8 cellular contexts compared by ENCODE assay signal in genomic region chr11:65637794-65638317, GRCh38. TPM values are rescaled to one million over a fixed set of nuclear protein-coding genes. Genes with fewer than 3 reads are reported as not detected.
DNase-seq lines count a peak whose midpoint lies in the region; ATAC-seq, FAIRE-seq and TF ChIP-seq lines count a peak whose summit lies in the region.

Gene SIPA1 (plus strand): TSS chr11:65638101. CDS start chr11:65640922, 2,821 bp downstream.

- H3K27ac ChIP-seq in heart right ventricle, result peak within 1 kb of the TSS; percentile 94 to 99 (median 96)

- DNase-seq in COR-L47 (lab: John Stamatoyannopoulos, UW) (peak; percentile 40), KG1 (lab: John Stamatoyannopoulos, UW) (peak; percentile 86), amniotic epithelial cell (ENCODE audit: low read depth) (peak; percentile 89), heart right ventricle (peak; percentile 83 to 85), posterior cingulate gyrus (peak in 9 of 10 donors; percentile 35 to 96 (median 70)), urothelium cell line (ENCODE audit: low spot score) (peak; percentile 92)

- H3K4me1 ChIP-seq in heart right ventricle, result peaks cover 21 to 56% (median 50%) of the 10 kb centered on the region in 9 donors

- no peaks in the 10 kb centered on the region for H3K27me3 ChIP-seq in heart right ventricle

- peak within 1 kb of the TSS; percentile 74 to 90 (median 82) for H3K4me3 ChIP-seq in heart right ventricle

- H3K9me3 ChIP-seq in heart right ventricle, result no peaks in the 10 kb centered on the region

- 4% methylated on average over 42 of the region's 42 CpGs for WGBS in heart right ventricle, 2 donors

- peak; percentile 13 to 68 (median 52) for TF ChIP-seq CTCF in heart right ventricle (IDR thresholded peaks at IDR 0.05)

- peak; percentile 46 for ATAC-seq in GM21360 (IDR thresholded peaks at IDR 0.05; ENCODE audit: unreplicated experiment)
- ATAC-seq in heart right ventricle, result peak; percentile 79 to 87 (median 82)

- no peak for FAIRE-seq in urothelium cell line (lab: Jason Lieb, UNC)

- intact Hi-C loops in T-helper 1 cell treated with Interleukin-12 subunit alpha and Interleukin-12 subunit beta and Interleukin-4 antibody, amounts not matched to agents 30 ng/mL and 1 ng/mL, for 36 hours (cut with micrococcal nuclease), result loop anchor here (1.0 to 2.0 kb wide), 4 partner anchors 23 to 75 kb away; partner anchors contain the start of genes KAT5 and PCNX3
- intact Hi-C loops in heart right ventricle (cut with DNase I), result loop anchor here in 3 of 10 donors (2.0 to 10.0 kb wide), 4 partner anchors 25 to 347 kb away; partner anchors contain the start of genes RELA (in 1 of the 3) and SNX32 (in 1 of the 3)
- intact Hi-C loops in posterior cingulate gyrus (cut with DNase I), result no loop called here

- peaks cover 14 to 70% (median 32%) of the 10 kb centered on the region in 9 donors for H3K36me3 ChIP-seq in heart right ventricle

RNA-seq across cellular contexts. Expression of gene SIPA1, which starts in this region (rescaled TPM):
- total RNA-seq in T-helper 1 cell treated with Interleukin-12 subunit alpha and Interleukin-12 subunit beta and Interleukin-4 antibody, amounts not matched to agents 30 ng/mL and 1 ng/mL, for 36 hours, result 177 and 181 TPM in 2 replicates
- 10 to 100 TPM; 11.8 to 39.7 (median 15.6) TPM for total RNA-seq in heart right ventricle
- polyA plus RNA-seq in heart right ventricle, result 10 to 100 TPM; 32.6 to 85.9 TPM

Comparison
In these comparisons a context has a peak if more than half of its experiments do, and no peak if none do; other contexts are left out.
1. Peak in every context shown above with its lines: DNase-seq, ATAC-seq, H3K4me3 ChIP-seq and H3K27ac ChIP-seq.
2. DNase-seq: peak in every context shown above with its lines; median percentile 92 in urothelium cell line; 89 in amniotic epithelial cell; 86 in KG1; 84 in heart right ventricle; 70 in posterior cingulate gyrus; 40 in COR-L47.